ENCODE assay signal across 1 cellular context in the genomic region with DNA sequence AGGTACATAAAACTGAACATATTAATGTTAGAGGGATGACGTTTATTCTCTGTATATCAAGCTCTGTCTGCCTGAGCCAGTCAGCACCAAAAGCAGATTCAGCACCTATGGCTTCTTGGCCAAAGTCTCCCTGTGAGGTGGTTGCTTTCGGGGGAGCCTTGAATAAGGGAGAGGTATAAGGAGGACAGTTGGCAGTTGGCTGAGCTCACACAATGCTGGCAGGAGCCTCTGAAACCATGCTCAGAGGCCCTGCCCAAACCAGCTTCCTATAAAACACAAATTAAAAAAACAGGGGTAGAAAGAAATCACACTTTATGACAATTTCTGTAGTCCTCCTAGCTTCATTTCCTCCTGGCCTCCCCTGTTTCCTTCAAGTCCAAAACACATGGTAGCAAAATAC.
TF ChIP-seq lines count a peak whose summit lies in the region.

No MANE protein-coding gene starts in this region.

TF ChIP-seq in SK-N-SH treated with all-trans-retinoic acid at 6 μM for 48 hours, 23 proteins besides CTCF, POLR2A, EP300 and RAD21 (continued from another document):
- TF ChIP-seq, protein P1, sequence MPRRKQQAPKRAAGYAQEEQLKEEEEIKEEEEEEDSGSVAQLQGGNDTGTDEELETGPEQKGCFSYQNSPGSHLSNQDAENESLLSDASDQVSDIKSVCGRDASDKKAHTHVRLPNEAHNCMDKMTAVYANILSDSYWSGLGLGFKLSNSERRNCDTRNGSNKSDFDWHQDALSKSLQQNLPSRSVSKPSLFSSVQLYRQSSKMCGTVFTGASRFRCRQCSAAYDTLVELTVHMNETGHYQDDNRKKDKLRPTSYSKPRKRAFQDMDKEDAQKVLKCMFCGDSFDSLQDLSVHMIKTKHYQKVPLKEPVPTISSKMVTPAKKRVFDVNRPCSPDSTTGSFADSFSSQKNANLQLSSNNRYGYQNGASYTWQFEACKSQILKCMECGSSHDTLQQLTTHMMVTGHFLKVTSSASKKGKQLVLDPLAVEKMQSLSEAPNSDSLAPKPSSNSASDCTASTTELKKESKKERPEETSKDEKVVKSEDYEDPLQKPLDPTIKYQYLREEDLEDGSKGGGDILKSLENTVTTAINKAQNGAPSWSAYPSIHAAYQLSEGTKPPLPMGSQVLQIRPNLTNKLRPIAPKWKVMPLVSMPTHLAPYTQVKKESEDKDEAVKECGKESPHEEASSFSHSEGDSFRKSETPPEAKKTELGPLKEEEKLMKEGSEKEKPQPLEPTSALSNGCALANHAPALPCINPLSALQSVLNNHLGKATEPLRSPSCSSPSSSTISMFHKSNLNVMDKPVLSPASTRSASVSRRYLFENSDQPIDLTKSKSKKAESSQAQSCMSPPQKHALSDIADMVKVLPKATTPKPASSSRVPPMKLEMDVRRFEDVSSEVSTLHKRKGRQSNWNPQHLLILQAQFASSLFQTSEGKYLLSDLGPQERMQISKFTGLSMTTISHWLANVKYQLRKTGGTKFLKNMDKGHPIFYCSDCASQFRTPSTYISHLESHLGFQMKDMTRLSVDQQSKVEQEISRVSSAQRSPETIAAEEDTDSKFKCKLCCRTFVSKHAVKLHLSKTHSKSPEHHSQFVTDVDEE (CRISPR knock-in tag; IDR thresholded peaks at IDR 0.05), result no peak
